In genomic region chr15:41334293-41335120, GRCh38 we compare ENCODE assay signal across 8 cellular contexts. TPM values are rescaled to one million over a fixed set of nuclear protein-coding genes. Genes with fewer than 3 reads are reported as not detected.
DNase-seq lines count a peak whose midpoint lies in the region; ATAC-seq and TF ChIP-seq lines count a peak whose summit lies in the region.

No MANE protein-coding gene starts in this region.

- H3K27me3 ChIP-seq in GM06990 (replicated peaks; ENCODE audit: control insufficient read depth, insufficient read depth, low read length) (no peaks in the 10 kb centered on the region), MM.1S (replicated peaks; ENCODE audit: insufficient read depth, low read length) (no peaks in the 10 kb centered on the region)

- no peaks in the 10 kb centered on the region for H3K9me3 ChIP-seq in MM.1S (replicated peaks; ENCODE audit: insufficient read depth, low read length)

- peaks cover 78% of the 10 kb centered on the region for H3K79me2 ChIP-seq in MM.1S (ENCODE audit: low read length)

- peak overlapping the region; percentile 99 for H3K27ac Mint-ChIP-seq in activated naive CD8-positive, alpha-beta T cell treated with anti-CD3 and anti-CD28 coated beads, Interleukin-2, amount 10 ng/mL, durations not matched to agents 7 days and 5 days
- no peak overlapping the region for H3K27ac Mint-ChIP-seq in neural crest cell (ENCODE audit: unreplicated experiment)

- DNase-seq in GM06990 (ENCODE audit: extremely low read depth, insufficient read length) (peak; percentile 36), MM.1S (no peak), neural crest cell (ENCODE audit: low read depth, low spot score) (no peak), left lobe of liver (ENCODE audit: low spot score) (no peak), superior temporal gyrus (ENCODE audit: extremely low spot score) (no peak), HK-2 (ENCODE audit: unreplicated experiment) (no peak)
- no peak for DNase-seq in activated naive CD8-positive, alpha-beta T cell treated with anti-CD3 and anti-CD28 coated beads, Interleukin-2, amount 10 ng/mL, durations not matched to agents 7 days and 5 days

- H4K20me1 ChIP-seq in MM.1S (ENCODE audit: insufficient read depth, low read length), result 0 out of 2 replicates have a peak, but pooled peaks cover 4% of the 10 kb centered on the region

- peak overlapping the region; percentile 98 for H3K4me3 Mint-ChIP-seq in activated naive CD8-positive, alpha-beta T cell treated with anti-CD3 and anti-CD28 coated beads, Interleukin-2, amount 10 ng/mL, durations not matched to agents 7 days and 5 days
- peak overlapping the region; percentile 100 for H3K4me3 Mint-ChIP-seq in neural crest cell

- peak overlapping the region; percentile 11; the same call in 1 of the 2 replicates for H3K27ac ChIP-seq in MM.1S (ENCODE audit: low read length)

- peak overlapping the region; percentile 78 for H3K4me2 ChIP-seq in MM.1S (ENCODE audit: low read depth, low read length)

- H3K36me3 ChIP-seq in GM06990 (ENCODE audit: control insufficient read depth, insufficient read depth, low read length) (peaks cover 2% of the 10 kb centered on the region; the same call in 1 of the 2 replicates), MM.1S (replicated peaks; ENCODE audit: insufficient read depth, low read length) (0 out of 2 replicates have a peak, but pooled peaks cover 3% of the 10 kb centered on the region)

- no peaks in the 10 kb centered on the region for H3K9me2 ChIP-seq in MM.1S (replicated peaks; ENCODE audit: insufficient read depth, low read length)

- peaks cover 8% of the 10 kb centered on the region for H3K4me1 ChIP-seq in MM.1S (ENCODE audit: low read length)

- peaks cover 18% of the 10 kb centered on the region for H3F3A ChIP-seq in MM.1S (ENCODE audit: insufficient read depth, low read length)

- POLR2A ChIA-PET in activated naive CD8-positive, alpha-beta T cell treated with anti-CD3 and anti-CD28 coated beads, Interleukin-2, amount 10 ng/mL, durations not matched to agents 7 days and 5 days (lab: Charles Lee), result no interaction called here

- peaks cover 32% of the 10 kb centered on the region for H3K4me1 Mint-ChIP-seq in activated naive CD8-positive, alpha-beta T cell treated with anti-CD3 and anti-CD28 coated beads, Interleukin-2, amount 10 ng/mL, durations not matched to agents 7 days and 5 days
- peaks cover 49% of the 10 kb centered on the region for H3K4me1 Mint-ChIP-seq in neural crest cell

- no peaks in the 10 kb centered on the region for H3K9me3 Mint-ChIP-seq in activated naive CD8-positive, alpha-beta T cell treated with anti-CD3 and anti-CD28 coated beads, Interleukin-2, amount 10 ng/mL, durations not matched to agents 7 days and 5 days
- peaks cover 2% of the 10 kb centered on the region for H3K9me3 Mint-ChIP-seq in neural crest cell

- no peak for ATAC-seq in activated naive CD8-positive, alpha-beta T cell treated with anti-CD3 and anti-CD28 coated beads, Interleukin-2, amount 10 ng/mL, durations not matched to agents 7 days and 5 days (ENCODE audit: low read depth)
- no peak for ATAC-seq in HG02571 (IDR thresholded peaks at IDR 0.05; ENCODE audit: unreplicated experiment)
- no peak for ATAC-seq in left lobe of liver

- peak overlapping the region; percentile 23 for H2AFZ ChIP-seq in MM.1S (ENCODE audit: low read length)

- peaks cover 22% of the 10 kb centered on the region for H3K36me3 Mint-ChIP-seq in activated naive CD8-positive, alpha-beta T cell treated with anti-CD3 and anti-CD28 coated beads, Interleukin-2, amount 10 ng/mL, durations not matched to agents 7 days and 5 days
- peaks cover 7% of the 10 kb centered on the region for H3K36me3 Mint-ChIP-seq in neural crest cell (ENCODE audit: low read depth)

- TF ChIP-seq CTCF in GM06990 (IDR thresholded peaks at IDR 0.05; ENCODE audit: insufficient read depth, low read length, poor library complexity, severe bottlenecking) (no peak), MM.1S (IDR thresholded peaks at IDR 0.05; ENCODE audit: low read length) (no peak), neural crest cell (conservative IDR thresholded peaks at IDR 0.05) (no peak)

- peak overlapping the region; percentile 78; the same call in 1 of the 2 replicates for H3K9ac ChIP-seq in MM.1S (ENCODE audit: low read length)

- H3K27me3 Mint-ChIP-seq in activated naive CD8-positive, alpha-beta T cell treated with anti-CD3 and anti-CD28 coated beads, Interleukin-2, amount 10 ng/mL, durations not matched to agents 7 days and 5 days, result no peaks in the 10 kb centered on the region
- no peaks in the 10 kb centered on the region for H3K27me3 Mint-ChIP-seq in neural crest cell (ENCODE audit: low read depth)

- peak overlapping the region; percentile 97 for H3K4me3 ChIP-seq in GM06990 (replicated peaks; ENCODE audit: low read depth, low read length)
- H3K4me3 ChIP-seq in MM.1S (ENCODE audit: low read length), result peak overlapping the region; percentile 92

RNA-seq across cellular contexts. Expression of gene NUSAP1, which starts 1.8 kb away (rescaled TPM):
- 100 to 1,000 TPM; 189 to 205 TPM for total RNA-seq in activated naive CD8-positive, alpha-beta T cell treated with anti-CD3 and anti-CD28 coated beads, Interleukin-2, amount 10 ng/mL, durations not matched to agents 7 days and 5 days
- total RNA-seq in neural crest cell, result 159 and 175 TPM in 2 replicates
- total RNA-seq in left lobe of liver, result 3.3 TPM

RNA-seq across cellular contexts. Expression of gene OIP5, which starts 2.1 kb away (rescaled TPM):
- 10 to 100 TPM; 17.1 to 17.2 TPM for total RNA-seq in activated naive CD8-positive, alpha-beta T cell treated with anti-CD3 and anti-CD28 coated beads, Interleukin-2, amount 10 ng/mL, durations not matched to agents 7 days and 5 days
- 25.2 and 26.9 TPM in 2 replicates for total RNA-seq in neural crest cell
- total RNA-seq in left lobe of liver, result 0.38 TPM

Comparison
In these comparisons a context has a peak if more than half of its experiments do, and no peak if none do; other contexts are left out.
1. RNA of gene NUSAP1, which starts 1.8 kb away (total RNA-seq): 189 to 205 TPM in activated naive CD8-positive, alpha-beta T cell treated with anti-CD3 and anti-CD28 coated beads, Interleukin-2, amount 10 ng/mL, durations not matched to agents 7 days and 5 days and 159 to 175 TPM in neural crest cell; 3.3 TPM in left lobe of liver (single experiment); every median in the first group is over 10 times any median in the second.
2. RNA of gene OIP5, which starts 2.1 kb away (total RNA-seq): 25.2 to 26.9 TPM in neural crest cell and 17.1 to 17.2 TPM in activated naive CD8-positive, alpha-beta T cell treated with anti-CD3 and anti-CD28 coated beads, Interleukin-2, amount 10 ng/mL, durations not matched to agents 7 days and 5 days; 0.38 TPM in left lobe of liver (single experiment); every median in the first group is over 10 times any median in the second.